Comparison of ENCODE assay signal across 6 cellular contexts in genomic region chr7:127587663-127588018, GRCh38.
DNase-seq lines count a peak whose midpoint lies in the region; ATAC-seq and TF ChIP-seq lines count a peak whose summit lies in the region.

No MANE protein-coding gene starts in this region.

- peak overlapping the region; percentile 67 for H3K9ac ChIP-seq in parathyroid adenoma

- no peak for TF ChIP-seq CTCF in HL-60 (IDR thresholded peaks at IDR 0.05; ENCODE audit: insufficient read depth, low read length)
- no peak for TF ChIP-seq CTCF in choroid plexus epithelial cell (conservative IDR thresholded peaks at IDR 0.05; ENCODE audit: low read depth, low read length)
- no peak for TF ChIP-seq CTCF in parathyroid adenoma (IDR thresholded peaks at IDR 0.05)

- no peak for ATAC-seq in GM21515 (IDR thresholded peaks at IDR 0.05; ENCODE audit: unreplicated experiment)
- no peak for ATAC-seq in HG02884 (IDR thresholded peaks at IDR 0.05; ENCODE audit: unreplicated experiment)

- peaks cover 6% of the 10 kb centered on the region for H3K4me1 ChIP-seq in parathyroid adenoma

- H3K4me3 ChIP-seq in HL-60 (replicated peaks; ENCODE audit: insufficient read depth, low read length), result peak overlapping the region; percentile 87
- peak overlapping the region; percentile 89 for H3K4me3 ChIP-seq in choroid plexus epithelial cell (ENCODE audit: low read depth, low read length)
- peak overlapping the region; percentile 84 for H3K4me3 ChIP-seq in parathyroid adenoma (ENCODE audit: low read depth, low read length)

- DNase-seq in HL-60 (ENCODE audit: low read depth in 1 of 2, low spot score in 1 of 2), result no peak
- DNase-seq in choroid plexus epithelial cell (ENCODE audit: low read depth), result no peak
- DNase-seq in NCI-H187 treated with DMSO at 0.1 percent for 48 hours (lab: John Stamatoyannopoulos, UW), result no peak

- peaks cover 14% of the 10 kb centered on the region for H3K79me2 ChIP-seq in parathyroid adenoma

- H3K27ac ChIP-seq in HL-60 (replicated peaks), result peak overlapping the region; percentile 52
- H3K27ac ChIP-seq in parathyroid adenoma, result peak overlapping the region; percentile 88

- peak overlapping the region; percentile 88 for H3K4me2 ChIP-seq in parathyroid adenoma (ENCODE audit: low read length)

- peak overlapping the region; percentile 99 for H2AFZ ChIP-seq in parathyroid adenoma

- no peaks in the 10 kb centered on the region for H3K9me3 ChIP-seq in parathyroid adenoma (ENCODE audit: control insufficient read depth, low read length)

- no peaks in the 10 kb centered on the region for H3K36me3 ChIP-seq in parathyroid adenoma (ENCODE audit: control insufficient read depth, insufficient read depth, low read length)

- H3K27me3 ChIP-seq in HL-60 (ENCODE audit: insufficient read depth, poor library complexity, severe bottlenecking) (no peaks in the 10 kb centered on the region), parathyroid adenoma (ENCODE audit: control insufficient read depth, insufficient read depth, low read length) (no peaks in the 10 kb centered on the region)
